1 cellular context compared by ENCODE assay signal in the genomic region with DNA sequence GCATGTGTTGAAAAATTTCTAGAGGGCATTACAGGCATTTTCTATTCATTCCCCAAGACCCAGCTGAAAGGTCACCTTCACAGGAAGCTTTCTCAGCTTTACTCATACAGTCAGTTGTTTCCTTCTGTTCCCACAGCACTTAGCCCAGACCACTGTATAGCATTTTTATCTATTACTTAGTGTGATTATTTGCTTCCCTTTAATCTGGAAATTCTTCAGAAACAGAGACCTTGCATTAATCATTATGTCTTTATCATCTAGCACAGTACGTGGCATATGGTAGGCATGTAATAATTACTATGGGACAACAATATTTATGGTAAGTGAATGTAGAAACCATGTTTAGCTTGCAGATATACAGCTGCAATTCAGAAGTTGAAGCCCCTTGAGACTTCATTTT.
TF ChIP-seq lines count a peak whose summit lies in the region.

No MANE protein-coding gene starts in this region.

TF ChIP-seq in endothelial cell of umbilical vein, 7 proteins besides CTCF, POLR2A, EP300 and RAD21:
- TF ChIP-seq GATA2 (IDR thresholded peaks at IDR 0.05; ENCODE audit: insufficient read depth, insufficient read length, low read depth, low read length) (peak; percentile 73), FOS (IDR thresholded peaks at IDR 0.05; ENCODE audit: borderline replicate concordance, insufficient read depth, low read length) (peak; percentile 85), MYC (IDR thresholded peaks at IDR 0.05; ENCODE audit: low read depth, low read length) (no peak), JUN (IDR thresholded peaks at IDR 0.05; ENCODE audit: borderline replicate concordance, insufficient read depth, insufficient read length, low read depth) (peak; percentile 76), EZH2 (IDR thresholded peaks at IDR 0.05; ENCODE audit: borderline replicate concordance, low read depth, low read length, severe bottlenecking) (no peak), POLR2AphosphoS5 (IDR thresholded peaks at IDR 0.05; ENCODE audit: insufficient read depth, low read depth, low read length) (peak; percentile 70)
- TF ChIP-seq, protein P1, sequence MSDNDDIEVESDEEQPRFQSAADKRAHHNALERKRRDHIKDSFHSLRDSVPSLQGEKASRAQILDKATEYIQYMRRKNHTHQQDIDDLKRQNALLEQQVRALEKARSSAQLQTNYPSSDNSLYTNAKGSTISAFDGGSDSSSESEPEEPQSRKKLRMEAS (IDR thresholded peaks at IDR 0.05; ENCODE audit: insufficient read depth, insufficient read length), result no peak
